Comparison of ENCODE assay signal across 1 cellular context in the genomic region with DNA sequence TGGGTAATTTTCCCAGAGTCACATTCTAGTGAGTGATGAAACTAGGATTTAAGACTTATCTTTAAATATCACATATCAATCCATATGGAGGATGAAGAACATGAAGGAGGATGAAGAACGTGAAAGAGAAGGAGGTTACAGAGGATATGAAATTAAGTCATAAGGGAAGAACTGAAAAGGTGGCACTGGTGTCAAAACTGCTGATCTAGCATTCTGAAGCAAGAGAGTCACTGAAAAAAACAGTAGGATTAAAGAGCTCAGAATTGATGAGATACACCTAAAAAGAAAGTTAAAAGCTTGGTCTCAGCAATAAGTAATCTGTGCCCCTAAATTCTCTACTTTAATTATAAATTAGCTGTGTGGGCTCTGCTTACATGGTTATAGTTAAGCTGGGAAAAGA.
TF ChIP-seq lines count a peak whose summit lies in the region.

No MANE protein-coding gene starts in this region.

TF ChIP-seq in K562, 482 proteins besides CTCF, POLR2A, EP300 and RAD21 (continued from another document):
- no peak for TF ChIP-seq ZHX1 (conservative IDR thresholded peaks at IDR 0.05; ENCODE audit: low read length)
